Comparison of ENCODE assay signal across 8 cellular contexts in genomic region chr5:134648425-134649162, GRCh38. TPM values are rescaled to one million over a fixed set of nuclear protein-coding genes. Genes with fewer than 3 reads are reported as not detected.
DNase-seq lines count a peak whose midpoint lies in the region; ATAC-seq and TF ChIP-seq lines count a peak whose summit lies in the region.

Gene SEC24A (plus strand): TSS chr5:134648785. CDS start chr5:134649077, 292 bp downstream.

- H2BK15ac ChIP-seq in H9 (ENCODE audit: low read depth, low read length), result no peak within 1 kb of the TSS

- H4K20me1 ChIP-seq in H9 (ENCODE audit: control insufficient read depth, insufficient read depth, insufficient read length), result no peaks in the 10 kb centered on the region
- peaks cover 6% of the 10 kb centered on the region for H4K20me1 ChIP-seq in neural progenitor cell (ENCODE audit: low read depth)

- H3K79me1 ChIP-seq in H9 (ENCODE audit: insufficient read depth, low read depth, low read length, poor library complexity, severe bottlenecking), result peaks cover 6% of the 10 kb centered on the region

- H3K36me3 ChIP-seq in MG63 (peaks cover 21% of the 10 kb centered on the region), SJSA1 (peaks cover 24% of the 10 kb centered on the region), neural progenitor cell (no peaks in the 10 kb centered on the region)

- no peak within 1 kb of the TSS for H4K5ac ChIP-seq in H9 (ENCODE audit: insufficient read length, low read depth, low read length)

- no peak within 1 kb of the TSS for H3K56ac ChIP-seq in H9 (ENCODE audit: insufficient read length, low read depth, low read length)

- peak within 1 kb of the TSS; percentile 96 for H3K4me3 ChIP-seq in MG63
- peak within 1 kb of the TSS; percentile 82 for H3K4me3 ChIP-seq in SJSA1
- H3K4me3 ChIP-seq in neural progenitor cell, result peak within 1 kb of the TSS; percentile 95

- peak; percentile 90 for ATAC-seq in foreskin keratinocyte

- H3T11ph ChIP-seq in H9 (ENCODE audit: low read length), result no peak within 1 kb of the TSS

- H2BK20ac ChIP-seq in H9 (ENCODE audit: low read depth, low read length, poor library complexity, severe bottlenecking), result no peak within 1 kb of the TSS

- no peak within 1 kb of the TSS for H2BK12ac ChIP-seq in H9 (ENCODE audit: insufficient read length, low read depth, low read length)

- H3K27ac Mint-ChIP-seq in H9 (peak within 1 kb of the TSS; percentile 98 to 99 (median 98)), neural progenitor cell (peak within 1 kb of the TSS; percentile 97)

- no peaks in the 10 kb centered on the region for H3K9me3 ChIP-seq in H9 (ENCODE audit: control insufficient read depth, low read depth, low read length)
- no peaks in the 10 kb centered on the region for H3K9me3 ChIP-seq in MG63
- no peaks in the 10 kb centered on the region for H3K9me3 ChIP-seq in SJSA1 (replicated peaks)
- H3K9me3 ChIP-seq in neural progenitor cell (ENCODE audit: low read depth), result no peaks in the 10 kb centered on the region

- H3K36me3 Mint-ChIP-seq in H9 (ENCODE audit: insufficient read depth in 1 of 3, low read depth in 3 of 3) (peaks cover 0 to 8% (median 3%) of the 10 kb centered on the region in 3 experiments; a peak in 3 of 7 replicates), neural progenitor cell (peaks cover 2% of the 10 kb centered on the region)

- peaks cover 13% of the 10 kb centered on the region; the same call in 1 of the 2 replicates for H3K79me2 ChIP-seq in H9 (ENCODE audit: insufficient read depth, low read length)
- peaks cover 48% of the 10 kb centered on the region for H3K79me2 ChIP-seq in neural progenitor cell (ENCODE audit: low read depth)

- H3K4me3 Mint-ChIP-seq in H9 (peak within 1 kb of the TSS; percentile 92 to 94), neural progenitor cell (peak within 1 kb of the TSS; percentile 99)

- H4K8ac ChIP-seq in H9 (replicated peaks; ENCODE audit: insufficient read length, low read depth, low read length), result no peak within 1 kb of the TSS

- TF ChIP-seq CTCF in H9 (conservative IDR thresholded peaks at IDR 0.05) (no peak), foreskin keratinocyte (conservative IDR thresholded peaks at IDR 0.05) (no peak), neural progenitor cell (IDR thresholded peaks at IDR 0.05) (no peak)

- peaks cover 11% of the 10 kb centered on the region for H3K23me2 ChIP-seq in H9 (ENCODE audit: insufficient read length, low read depth, low read length, poor library complexity, severe bottlenecking)

- H3K18ac ChIP-seq in H9 (ENCODE audit: insufficient read length, low read depth, low read length), result peak within 1 kb of the TSS; percentile 69

- WGBS in H9 (ENCODE audit: extremely low coverage, insufficient read length, low lambda C conversion rate), result no CpG with 5 or more reads among the region's 69 CpGs

- no peaks in the 10 kb centered on the region for H3K9me3 Mint-ChIP-seq in H9
- H3K9me3 Mint-ChIP-seq in neural progenitor cell, result no peaks in the 10 kb centered on the region

- H2AK5ac ChIP-seq in H9 (ENCODE audit: insufficient read length, low read length), result no peak within 1 kb of the TSS

- peaks cover 14% of the 10 kb centered on the region for H3F3A ChIP-seq in neural progenitor cell (ENCODE audit: low read depth)

- H3K14ac ChIP-seq in H9 (ENCODE audit: insufficient read depth, low read length), result peak within 1 kb of the TSS; percentile 77

- peak within 1 kb of the TSS; percentile 93 for H3K9ac ChIP-seq in H9 (ENCODE audit: extremely low read depth, insufficient read length, low read length)
- H3K9ac ChIP-seq in neural progenitor cell, result peak within 1 kb of the TSS; percentile 83

- H2BK5ac ChIP-seq in H9 (ENCODE audit: insufficient read length, low read length), result peak within 1 kb of the TSS; percentile 7

- H3K4me1 ChIP-seq in H9 (ENCODE audit: insufficient read depth, low read length), result no peaks in the 10 kb centered on the region
- peaks cover 17% of the 10 kb centered on the region for H3K4me1 ChIP-seq in SJSA1 (replicated peaks)
- H3K4me1 ChIP-seq in foreskin keratinocyte, result peaks cover 4% of the 10 kb centered on the region
- H3K4me1 ChIP-seq in neural progenitor cell, result peaks cover 9% of the 10 kb centered on the region

- H3K4me2 ChIP-seq in H9 (ENCODE audit: insufficient read depth, insufficient read length, low read length), result peak within 1 kb of the TSS; percentile 99
- peak within 1 kb of the TSS; percentile 77 for H3K4me2 ChIP-seq in neural progenitor cell

- H3K23ac ChIP-seq in H9 (ENCODE audit: insufficient read length, low read depth, low read length), result no peak within 1 kb of the TSS

- peaks cover 15 to 16% of the 10 kb centered on the region in 2 experiments for H3K4me1 Mint-ChIP-seq in H9
- peaks cover 18% of the 10 kb centered on the region for H3K4me1 Mint-ChIP-seq in neural progenitor cell

- in situ Hi-C loops in G401 (cut with HindIII; ENCODE audit: low sequenced_read_pairs), result no loop called here

- H3K27ac ChIP-seq in H9 (ENCODE audit: insufficient read length, low read depth, low read length), result peak within 1 kb of the TSS; percentile 86
- H3K27ac ChIP-seq in SJSA1, result peak within 1 kb of the TSS; percentile 90
- H3K27ac ChIP-seq in foreskin keratinocyte, result peak within 1 kb of the TSS; percentile 84
- peak within 1 kb of the TSS; percentile 5 for H3K27ac ChIP-seq in neural progenitor cell

- no peak within 1 kb of the TSS for H2BK120ac ChIP-seq in H9 (ENCODE audit: low read depth, low read length, poor library complexity, severe bottlenecking)

- DNase-seq in G401 (ENCODE audit: low spot score) (peak; percentile 83), H9 (peak; percentile 95), MG63 (peak; percentile 98), SJSA1 (ENCODE audit: low read depth in 1 of 2, low spot score in 2 of 2) (peak; percentile 94 to 97), foreskin keratinocyte (peak; percentile 74 to 83), neural progenitor cell (ENCODE audit: low spot score) (peak; percentile 94), stromal cell of bone marrow (ENCODE audit: low read depth) (peak; percentile 73)
- DNase-seq in activated naive CD4-positive, alpha-beta T cell (lab: John Stamatoyannopoulos, UW), result peak; percentile 51 to 80 (median 63)

- H4K91ac ChIP-seq in H9 (ENCODE audit: insufficient read length, low read depth, low read length), result no peak within 1 kb of the TSS

- H3K27me3 Mint-ChIP-seq in H9 (ENCODE audit: low read depth), result no peaks in the 10 kb centered on the region
- H3K27me3 Mint-ChIP-seq in neural progenitor cell (ENCODE audit: insufficient read depth, low read depth), result peaks cover 4% of the 10 kb centered on the region

- no peak within 1 kb of the TSS for H2AFZ ChIP-seq in H9 (ENCODE audit: low read length)
- peak within 1 kb of the TSS; percentile 68 for H2AFZ ChIP-seq in neural progenitor cell (replicated peaks)

- H3K4ac ChIP-seq in H9 (ENCODE audit: low read depth, low read length), result no peak within 1 kb of the TSS; the same call in 1 of the 2 replicates

- H3K27me3 ChIP-seq in H9 (ENCODE audit: insufficient read depth, low read length), result no peaks in the 10 kb centered on the region
- no peaks in the 10 kb centered on the region for H3K27me3 ChIP-seq in MG63
- H3K27me3 ChIP-seq in SJSA1 (replicated peaks), result no peaks in the 10 kb centered on the region
- H3K27me3 ChIP-seq in foreskin keratinocyte, result no peaks in the 10 kb centered on the region
- no peaks in the 10 kb centered on the region for H3K27me3 ChIP-seq in neural progenitor cell

RNA-seq across cellular contexts. Expression of gene SEC24A, which starts in this region (rescaled TPM):
- total RNA-seq in G401 (2014; rRNA removed; shearing (Covaris generic)), result 6.8 and 8.0 TPM in 2 replicates
- total RNA-seq in H9 (2021) (30.4 and 31.4 TPM in 2 replicates), foreskin keratinocyte (16.1 and 18.3 TPM in 2 replicates), neural progenitor cell (ENCODE audit: low replicate concordance) (12.7 and 14.3 TPM in 2 replicates)
- 11.7 and 14.2 TPM in 2 replicates for total RNA-seq in MG63 (2014; rRNA removed; shearing (Covaris generic); ENCODE audit: low replicate concordance)
- total RNA-seq in SJSA1 (2014; rRNA removed; shearing (Covaris generic)), result 20.8 and 30.4 TPM in 2 replicates
- 3.4 and 3.8 TPM in 2 replicates for polyA plus RNA-seq in foreskin keratinocyte

Comparison
In these comparisons a context has a peak if more than half of its experiments do, and no peak if none do; other contexts are left out.
1. Peak in every context shown above with its lines: DNase-seq, ATAC-seq, H3K4me3 ChIP-seq and H3K27ac ChIP-seq.
2. H3K27ac ChIP-seq: peak in every context shown above with its lines; median percentile 90 in SJSA1; 86 in H9; 84 in foreskin keratinocyte; 5 in neural progenitor cell.